In genomic region chr14:60381909-60382308, GRCh38 we compare ENCODE assay signal across 18 cellular contexts.
DNase-seq lines count a peak whose midpoint lies in the region; ATAC-seq, FAIRE-seq and TF ChIP-seq lines count a peak whose summit lies in the region.
"Had no signal": no experiment of that assay in that cellular context is flagged by ENCODE, and none has a peak within 500 bp of the region (broad histone marks: within the 10 kb centered on the region; RNA-seq: fewer than 3 reads in every experiment).

No MANE protein-coding gene starts in this region.

- no peaks in the 10 kb centered on the region for H3K4me1 Mint-ChIP-seq in WTC11

- no peaks in the 10 kb centered on the region for H3K36me3 ChIP-seq in HepG2 (replicated peaks in 1 of 2; ENCODE audit: control insufficient read depth in 1 of 2, insufficient read depth in 2 of 2, low read length in 2 of 2)
- no peaks in the 10 kb centered on the region for H3K36me3 ChIP-seq in right lobe of liver
- H3K36me3 ChIP-seq in aorta (ENCODE audit: control insufficient read depth in 1 of 2, insufficient read depth in 2 of 2, low read length in 1 of 2), result no peaks in the 10 kb centered on the region
- H3K36me3 ChIP-seq: Peyer's patch had no signal

- TF ChIP-seq EP300 in HepG2 (IDR thresholded peaks at IDR 0.05; ENCODE audit: low read depth in 2 of 2, low read length in 2 of 2), result no peak
- no peak for TF ChIP-seq EP300 in HepG2 (CRISPR knock-in tag; IDR thresholded peaks at IDR 0.05; ENCODE audit: borderline replicate concordance)

- H3K9me3 ChIP-seq in HepG2 (ENCODE audit: low read length) (no peaks in the 10 kb centered on the region), right lobe of liver (no peaks in the 10 kb centered on the region), aorta (ENCODE audit: control insufficient read depth, low read length) (peaks cover 1% of the 10 kb centered on the region)
- H3K9me3 ChIP-seq: A549, Peyer's patch had no signal

- POLR2A ChIA-PET in HepG2 (lab: Yijun Ruan, JAX) (no interaction called here), WTC11 (lab: Charles Lee) (no interaction called here)

- ATAC-seq in HepG2, result peak; percentile 63
- ATAC-seq in right lobe of liver, result no peak
- peak; percentile 65 for ATAC-seq in WTC11
- ATAC-seq in aorta (ENCODE audit: low FRiP score), result no peak
- ATAC-seq: A549 had no signal

- 0% methylated on average over 8 of the region's 10 CpGs for WGBS in HepG2 (ENCODE audit: low lambda C conversion rate)
- 77% methylated on average over 7 of the region's 10 CpGs for WGBS in right lobe of liver (ENCODE audit: insufficient coverage, low coverage, low lambda C conversion rate, missing lambda C conversion rate)
- 81 to 85% methylated on average over 10 of the region's 10 CpGs for WGBS in aorta, 2 donors

- H3K36me3 Mint-ChIP-seq in WTC11, result peaks cover 6% of the 10 kb centered on the region

- H2AFZ ChIP-seq in HepG2 (ENCODE audit: low read length), result peak overlapping the region; percentile 42

- H3K4me1 ChIP-seq in HepG2 (ENCODE audit: insufficient read depth, low read length) (no peaks in the 10 kb centered on the region), right lobe of liver (no peaks in the 10 kb centered on the region), aorta (ENCODE audit: control insufficient read depth in 1 of 2, insufficient read depth in 2 of 2, low read length in 2 of 2) (no peaks in the 10 kb centered on the region)
- H3K4me1 ChIP-seq: A549, Peyer's patch had no signal

- peak overlapping the region in 1 of 3 experiments; percentile 25; a peak in 2 of 6 replicates for H3K4me3 ChIP-seq in HepG2 (replicated peaks in 1 of 3; ENCODE audit: insufficient read depth in 1 of 3, low read depth in 2 of 3, low read length in 3 of 3)
- H3K4me3 ChIP-seq in right lobe of liver, result no peak overlapping the region
- no peak overlapping the region for H3K4me3 ChIP-seq in aorta (ENCODE audit: low read length in 2 of 2)
- H3K4me3 ChIP-seq: A549, Peyer's patch had no signal

- intact Hi-C loops in HepG2 (cut with micrococcal nuclease; ENCODE audit: unreplicated experiment), result no loop called here
- intact Hi-C loops in right lobe of liver (cut with DNase I), result no loop called here
- intact Hi-C loops in aorta (cut with DNase I), result no loop called here

- H3K27me3 Mint-ChIP-seq in WTC11 (ENCODE audit: low read depth), result no peaks in the 10 kb centered on the region; the same call in 1 of the 2 replicates

- H3K27ac Mint-ChIP-seq in WTC11, result no peak overlapping the region

- no peak for TF ChIP-seq CTCF in HepG2 (CRISPR knock-in tag; IDR thresholded peaks at IDR 0.05)
- TF ChIP-seq CTCF in right lobe of liver (IDR thresholded peaks at IDR 0.05), result no peak
- TF ChIP-seq CTCF in WTC11 (IDR thresholded peaks at IDR 0.05), result no peak

- H3K27me3 ChIP-seq in HepG2 (ENCODE audit: control insufficient read depth in 1 of 2, insufficient read depth in 2 of 2, low read length in 2 of 2) (no peaks in the 10 kb centered on the region), right lobe of liver (no peaks in the 10 kb centered on the region), aorta (ENCODE audit: control insufficient read depth in 1 of 2, insufficient read depth in 2 of 2, low read length in 1 of 2) (no peaks in the 10 kb centered on the region)
- H3K27me3 ChIP-seq: Peyer's patch had no signal

- no peaks in the 10 kb centered on the region for H4K20me1 ChIP-seq in HepG2 (ENCODE audit: insufficient read depth, low read length)

- in situ Hi-C loops in HepG2 (cut with HindIII; ENCODE audit: extremely low pct_ligation_motif_present, low pct_unique_long_range_greater_than_20kb), result no loop called here

- BruUV-seq in HepG2 (replicated peaks; lab: Mats Ljungman, UMichigan), result no TSS peak

- no peak overlapping the region for H3K9ac ChIP-seq in HepG2 (ENCODE audit: insufficient read depth, low read depth, low read length)

- H3K9me3 Mint-ChIP-seq in WTC11, result peaks cover 27% of the 10 kb centered on the region

- H3K4me3 Mint-ChIP-seq in WTC11, result no peak overlapping the region

- no peak for FAIRE-seq in HepG2 (lab: Jason Lieb, UNC)
- FAIRE-seq in GM12892 (lab: Jason Lieb, UNC), result no peak
- FAIRE-seq: A549, H1 had no signal

- CTCF ChIA-PET in HepG2 (lab: Yijun Ruan, JAX; ENCODE audit: low intra/inter-chr PET ratio, low total read pairs), result no interaction called here
- CTCF ChIA-PET in WTC11 (lab: Charles Lee), result interaction anchor here (0.8 to 1.0 kb wide), 2 partner anchors 32 to 50 kb away, joined by 4 read pairs; no protein-coding TSS in a partner anchor

- no peak overlapping the region for H3K27ac ChIP-seq in HepG2 (ENCODE audit: extremely low read length, insufficient read depth, low read length)
- H3K27ac ChIP-seq in right lobe of liver, result no peak overlapping the region
- no peak overlapping the region for H3K27ac ChIP-seq in aorta (ENCODE audit: low read depth in 1 of 2, low read length in 2 of 2)
- H3K27ac ChIP-seq: A549, Peyer's patch had no signal

- no peaks in the 10 kb centered on the region for H3K79me2 ChIP-seq in HepG2 (ENCODE audit: insufficient read depth, low read length)

- TF ChIP-seq RAD21 in HepG2 (CRISPR knock-in tag; IDR thresholded peaks at IDR 0.05), result no peak

- TF ChIP-seq POLR2A in HepG2 (IDR thresholded peaks at IDR 0.05; ENCODE audit: insufficient read depth in 1 of 2, low read depth in 2 of 2, low read length in 2 of 2), result no peak
- no peak for TF ChIP-seq POLR2A in right lobe of liver (IDR thresholded peaks at IDR 0.05)
- TF ChIP-seq POLR2A in GM12892 (IDR thresholded peaks at IDR 0.05; ENCODE audit: low read depth, low read length), result no peak

- H3K4me2 ChIP-seq in HepG2 (ENCODE audit: low read depth, low read length), result peak overlapping the region; percentile 59
- H3K4me2 ChIP-seq: A549 had no signal

- DNase-seq in HepG2 (ENCODE audit: low spot score), result no peak
- DNase-seq in right lobe of liver, result no peak
- DNase-seq in NCI-H2029 treated with DMSO at 0.1 percent for 48 hours (lab: John Stamatoyannopoulos, UW), result peak; percentile 39
- no peak for DNase-seq in WTC11 (ENCODE audit: low spot score)
- DNase-seq in activated T-cell treated with anti-CD3 and anti-CD28 coated beads, Interleukin-2, amount 50 U/mL, for 1 hour, result no peak
- no peak for DNase-seq in aorta
- no peak for DNase-seq in GM12892 (ENCODE audit: insufficient read length)
- DNase-seq in T-helper 2 cell, result no peak
- DNase-seq: DMS79 treated with DMSO at 0.1 percent for 48 hours, GF-D8, MM.1S, NCI-H1105 treated with DMSO at 0.1 percent for 48 hours, NCI-H1930, NCI-H82, Peyer's patch, SHP77 had no signal

TF ChIP-seq in HepG2, 621 proteins besides CTCF, POLR2A, EP300 and RAD21:
- TF ChIP-seq GABPB1 (CRISPR knock-in tag; IDR thresholded peaks at IDR 0.05), result 0 out of 2 replicates have a peak, but pooled peaks have one; percentile 19
- no peak for TF ChIP-seq ZNF792 (CRISPR knock-in tag; IDR thresholded peaks at IDR 0.05)

TF ChIP-seq in WTC11, 78 proteins besides CTCF, POLR2A, EP300 and RAD21 (continues in another document):
- no peak for TF ChIP-seq ZNF532 (CRISPR knock-in tag; IDR thresholded peaks at IDR 0.05; ENCODE audit: borderline replicate concordance)
- TF ChIP-seq NFATC4 (CRISPR knock-in tag; IDR thresholded peaks at IDR 0.05), result no peak
- TF ChIP-seq ZNF263 (CRISPR knock-in tag; IDR thresholded peaks at IDR 0.05; ENCODE audit: low read depth), result no peak
- TF ChIP-seq GTF2I (CRISPR knock-in tag; conservative IDR thresholded peaks at IDR 0.05), result no peak
- no peak for TF ChIP-seq JAZF1 (CRISPR knock-in tag; IDR thresholded peaks at IDR 0.05)
- TF ChIP-seq ATF2 (CRISPR knock-in tag; IDR thresholded peaks at IDR 0.05; ENCODE audit: borderline replicate concordance, low read depth), result no peak
- TF ChIP-seq ZNF671 (CRISPR knock-in tag; IDR thresholded peaks at IDR 0.05), result no peak
- no peak for TF ChIP-seq PRRX2 (CRISPR knock-in tag; IDR thresholded peaks at IDR 0.05)
- TF ChIP-seq FOXP1 (CRISPR knock-in tag; IDR thresholded peaks at IDR 0.05; ENCODE audit: borderline replicate concordance), result no peak

Comparison
In these comparisons a context has a peak if more than half of its experiments do, and no peak if none do; other contexts are left out.
1. ATAC-seq: peak in HepG2 (single experiment) and WTC11 (single experiment); none in right lobe of liver (0 of 4) and aorta (single experiment).
2. Of the 50 proteins assayed by ChIP-seq in both HepG2 and WTC11: peak only in HepG2: GABPB1; only in WTC11: none; in both: none; in neither: 49.